Comparison of ENCODE assay signal across 14 cellular contexts in the genomic region with DNA sequence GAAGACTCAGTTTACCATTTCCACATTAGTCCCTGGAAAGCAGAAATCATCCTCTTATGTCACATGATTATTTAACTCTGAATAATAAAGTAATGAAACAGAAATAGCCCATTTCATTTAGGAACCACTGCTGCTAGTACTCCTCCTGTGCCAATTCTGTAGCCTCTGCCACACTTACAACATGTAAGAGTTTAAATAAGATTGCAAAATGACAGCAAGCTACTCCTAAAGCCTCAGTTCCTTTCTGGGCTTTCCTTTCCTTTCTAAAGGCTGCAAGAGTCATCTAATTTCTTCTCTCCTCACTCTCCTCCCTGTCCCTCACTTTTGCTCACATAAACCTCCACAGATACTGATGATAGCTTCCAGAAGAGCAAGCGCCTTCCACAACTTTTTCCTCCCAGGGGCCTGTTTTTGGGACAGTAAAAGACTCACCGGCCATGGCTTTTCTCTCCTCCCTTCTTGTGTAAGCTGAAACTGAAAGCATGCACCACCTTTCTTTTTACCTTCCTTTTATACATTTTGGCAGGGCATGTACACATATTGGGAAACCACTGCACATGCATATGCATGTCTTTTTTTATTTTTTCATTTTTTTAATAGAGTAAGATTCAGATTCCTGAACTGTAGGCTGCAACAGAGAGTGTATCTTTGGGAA. TPM values are rescaled to one million over a fixed set of nuclear protein-coding genes. Genes with fewer than 3 reads are reported as not detected.
A peak's percentile ranks its signal among the peaks of the same experiment; 100 is the strongest.
DNase-seq lines count a peak whose midpoint lies in the region; ATAC-seq and TF ChIP-seq lines count a peak whose summit lies in the region.
"Had no signal": no experiment of that assay in that cellular context is flagged by ENCODE, and none has a peak within 500 bp of the region (broad histone marks: within the 10 kb centered on the region; RNA-seq: fewer than 3 reads in every experiment).

No MANE protein-coding gene starts in this region.

- H3K27me3 ChIP-seq in HL-60 (ENCODE audit: insufficient read depth, poor library complexity, severe bottlenecking) (no peaks in the 10 kb centered on the region), neutrophil (no peaks in the 10 kb centered on the region)
- H3K27me3 ChIP-seq: ovary had no signal

- no peaks in the 10 kb centered on the region for H3K9me3 Mint-ChIP-seq in activated CD8-positive, alpha-beta memory T cell treated with anti-CD3 and anti-CD28 coated beads, Interleukin-2, amount 10 ng/mL, durations not matched to agents 7 days and 5 days (ENCODE audit: low read depth)
- H3K9me3 Mint-ChIP-seq in activated naive CD8-positive, alpha-beta T cell treated with anti-CD3 and anti-CD28 coated beads, Interleukin-2, amount 10 ng/mL, durations not matched to agents 7 days and 5 days: peaks cover 5% of the 10 kb centered on the region

- peak overlapping the region; percentile 92 for H3K27ac Mint-ChIP-seq in activated CD8-positive, alpha-beta memory T cell treated with anti-CD3 and anti-CD28 coated beads, Interleukin-2, amount 10 ng/mL, durations not matched to agents 7 days and 5 days
- peak overlapping the region; percentile 94 for H3K27ac Mint-ChIP-seq in activated naive CD8-positive, alpha-beta T cell treated with anti-CD3 and anti-CD28 coated beads, Interleukin-2, amount 10 ng/mL, durations not matched to agents 7 days and 5 days

- peaks cover 30 to 35% of the 10 kb centered on the region in 2 experiments for H3K4me1 ChIP-seq in neutrophil (ENCODE audit: control insufficient read depth in 1 of 2, insufficient read depth in 1 of 2, low read depth in 1 of 2, low read length in 1 of 2)

- H3K36me3 ChIP-seq in neutrophil: no peaks in the 10 kb centered on the region
- H3K36me3 ChIP-seq: ovary had no signal

- H3K27ac ChIP-seq in HL-60 (replicated peaks) (no peak overlapping the region), neutrophil (peak overlapping the region; percentile 85)
- H3K27ac ChIP-seq: KMS-11, ovary had no signal

- peaks cover 37% of the 10 kb centered on the region for H3K4me1 Mint-ChIP-seq in activated CD8-positive, alpha-beta memory T cell treated with anti-CD3 and anti-CD28 coated beads, Interleukin-2, amount 10 ng/mL, durations not matched to agents 7 days and 5 days
- H3K4me1 Mint-ChIP-seq in activated naive CD8-positive, alpha-beta T cell treated with anti-CD3 and anti-CD28 coated beads, Interleukin-2, amount 10 ng/mL, durations not matched to agents 7 days and 5 days: peaks cover 19% of the 10 kb centered on the region

- peaks cover 33% of the 10 kb centered on the region for H3K36me3 Mint-ChIP-seq in activated CD8-positive, alpha-beta memory T cell treated with anti-CD3 and anti-CD28 coated beads, Interleukin-2, amount 10 ng/mL, durations not matched to agents 7 days and 5 days
- peaks cover 12% of the 10 kb centered on the region for H3K36me3 Mint-ChIP-seq in activated naive CD8-positive, alpha-beta T cell treated with anti-CD3 and anti-CD28 coated beads, Interleukin-2, amount 10 ng/mL, durations not matched to agents 7 days and 5 days

- H3K4me3 ChIP-seq in HL-60 (replicated peaks; ENCODE audit: insufficient read depth, low read length) (no peak overlapping the region), neutrophil (ENCODE audit: low read depth in 1 of 2, low read length in 1 of 2) (peak overlapping the region; percentile 39 to 53)
- H3K4me3 ChIP-seq: ovary had no signal

- TF ChIP-seq CTCF in HL-60 (IDR thresholded peaks at IDR 0.05; ENCODE audit: insufficient read depth, low read length) (no peak), neutrophil (IDR thresholded peaks at IDR 0.05) (no peak)

- peak; percentile 42 for DNase-seq in activated CD8-positive, alpha-beta memory T cell treated with anti-CD3 and anti-CD28 coated beads, Interleukin-2, amount 10 ng/mL, durations not matched to agents 7 days and 5 days
- no peak for DNase-seq in activated CD8-positive, alpha-beta memory T cell treated with anti-CD3 and anti-CD28 coated beads, Interleukin-2, amount 50 U/mL, for 4 hours
- DNase-seq in HL-60 (ENCODE audit: low read depth in 1 of 2, low spot score in 1 of 2) (peak; percentile 4 to 16), kidney tubule cell (ENCODE audit: low spot score) (no peak)
- DNase-seq in activated naive CD8-positive, alpha-beta T cell treated with anti-CD3 and anti-CD28 coated beads, Interleukin-2, amount 10 ng/mL, durations not matched to agents 7 days and 5 days: no peak
- DNase-seq: cerebellar nuclear complex, erythroblast, NCI-H1930, ovary had no signal

- peak; percentile 56 for ATAC-seq in activated CD8-positive, alpha-beta memory T cell treated with anti-CD3 and anti-CD28 coated beads, Interleukin-2, amount 10 ng/mL, durations not matched to agents 7 days and 5 days
- ATAC-seq in activated naive CD8-positive, alpha-beta T cell treated with anti-CD3 and anti-CD28 coated beads, Interleukin-2, amount 10 ng/mL, durations not matched to agents 7 days and 5 days (ENCODE audit: low read depth): peak; percentile 59
- ATAC-seq in HG03460 (IDR thresholded peaks at IDR 0.05; ENCODE audit: unreplicated experiment) (no peak), HG02642 (IDR thresholded peaks at IDR 0.05; ENCODE audit: poor library complexity, unreplicated experiment) (no peak)

- CTCF ChIA-PET in activated CD8-positive, alpha-beta memory T cell treated with anti-CD3 and anti-CD28 coated beads, Interleukin-2, amount 10 ng/mL, durations not matched to agents 7 days and 5 days (lab: Charles Lee): no interaction called here

- POLR2A ChIA-PET in activated naive CD8-positive, alpha-beta T cell treated with anti-CD3 and anti-CD28 coated beads, Interleukin-2, amount 10 ng/mL, durations not matched to agents 7 days and 5 days (lab: Charles Lee): no interaction called here

- H3K9me3 ChIP-seq in neutrophil: no peaks in the 10 kb centered on the region
- H3K9me3 ChIP-seq: ovary had no signal

- peak overlapping the region; percentile 87 for H3K4me3 Mint-ChIP-seq in activated CD8-positive, alpha-beta memory T cell treated with anti-CD3 and anti-CD28 coated beads, Interleukin-2, amount 10 ng/mL, durations not matched to agents 7 days and 5 days
- peak overlapping the region; percentile 95 for H3K4me3 Mint-ChIP-seq in activated naive CD8-positive, alpha-beta T cell treated with anti-CD3 and anti-CD28 coated beads, Interleukin-2, amount 10 ng/mL, durations not matched to agents 7 days and 5 days

- H3K27me3 Mint-ChIP-seq in activated CD8-positive, alpha-beta memory T cell treated with anti-CD3 and anti-CD28 coated beads, Interleukin-2, amount 10 ng/mL, durations not matched to agents 7 days and 5 days: no peaks in the 10 kb centered on the region
- H3K27me3 Mint-ChIP-seq in activated naive CD8-positive, alpha-beta T cell treated with anti-CD3 and anti-CD28 coated beads, Interleukin-2, amount 10 ng/mL, durations not matched to agents 7 days and 5 days: no peaks in the 10 kb centered on the region

RNA-seq across cellular contexts. Expression of a gene that starts 38.5 kb away (rescaled TPM):
- total RNA-seq in activated CD8-positive, alpha-beta memory T cell treated with anti-CD3 and anti-CD28 coated beads, Interleukin-2, amount 10 ng/mL, durations not matched to agents 7 days and 5 days: not detected
- not detected for total RNA-seq in activated naive CD8-positive, alpha-beta T cell treated with anti-CD3 and anti-CD28 coated beads, Interleukin-2, amount 10 ng/mL, durations not matched to agents 7 days and 5 days
- total RNA-seq: ovary, ureter had no signal

RNA-seq across cellular contexts. Expression of a gene that starts 56.0 kb away (rescaled TPM):
- total RNA-seq in activated CD8-positive, alpha-beta memory T cell treated with anti-CD3 and anti-CD28 coated beads, Interleukin-2, amount 10 ng/mL, durations not matched to agents 7 days and 5 days: 10 to 100 TPM; 70.3 to 92.0 TPM
- total RNA-seq in activated naive CD8-positive, alpha-beta T cell treated with anti-CD3 and anti-CD28 coated beads, Interleukin-2, amount 10 ng/mL, durations not matched to agents 7 days and 5 days: 10 to 100 TPM; 72.5 to 83.7 TPM

Comparison
In these comparisons a context has a peak if more than half of its experiments do, and no peak if none do; other contexts are left out.
1. DNase-seq: peak in activated CD8-positive, alpha-beta memory T cell treated with anti-CD3 and anti-CD28 coated beads, Interleukin-2, amount 10 ng/mL, durations not matched to agents 7 days and 5 days (single experiment) and HL-60 (2 of 2); none in activated CD8-positive, alpha-beta memory T cell treated with anti-CD3 and anti-CD28 coated beads, Interleukin-2, amount 50 U/mL, for 4 hours (single experiment), activated naive CD8-positive, alpha-beta T cell treated with anti-CD3 and anti-CD28 coated beads, Interleukin-2, amount 10 ng/mL, durations not matched to agents 7 days and 5 days (single experiment) and kidney tubule cell (single experiment).
2. ATAC-seq: peak in activated CD8-positive, alpha-beta memory T cell treated with anti-CD3 and anti-CD28 coated beads, Interleukin-2, amount 10 ng/mL, durations not matched to agents 7 days and 5 days (single experiment) and activated naive CD8-positive, alpha-beta T cell treated with anti-CD3 and anti-CD28 coated beads, Interleukin-2, amount 10 ng/mL, durations not matched to agents 7 days and 5 days (single experiment); none in HG03460 (single experiment) and HG02642 (single experiment).